In genomic region chr12:57826966-57827365, GRCh38 we compare ENCODE assay signal across 19 cellular contexts. TPM values are rescaled to one million over a fixed set of nuclear protein-coding genes. Genes with fewer than 3 reads are reported as not detected.
DNase-seq lines count a peak whose midpoint lies in the region; ATAC-seq and TF ChIP-seq lines count a peak whose summit lies in the region.
"Had no signal": no experiment of that assay in that cellular context is flagged by ENCODE, and none has a peak within 500 bp of the region (broad histone marks: within the 10 kb centered on the region; RNA-seq: fewer than 3 reads in every experiment).

No MANE protein-coding gene starts in this region.

- H3K4me1 ChIP-seq in ascending aorta (peaks cover 10 to 33% of the 10 kb centered on the region in 2 donors), sigmoid colon (peaks cover 0 to 54% (median 42%) of the 10 kb centered on the region in 4 donors)

- WGBS in sigmoid colon, 2 donors = 67 to 91% methylated on average over 1 of the region's 1 CpG

- TF ChIP-seq POLR2A in sigmoid colon (IDR thresholded peaks at IDR 0.05) = no peak

- no peak for TF ChIP-seq EP300 in sigmoid colon (IDR thresholded peaks at IDR 0.05)

- ATAC-seq in HG03521 (IDR thresholded peaks at IDR 0.05; ENCODE audit: unreplicated experiment) = no peak

- intact Hi-C loops in activated naive CD4-positive, alpha-beta T cell treated with anti-CD3 and anti-CD28 coated beads for 36 hours (cut with micrococcal nuclease) = no loop called here
- intact Hi-C loops in ascending aorta (cut with DNase I) (no loop called here), sigmoid colon (cut with DNase I) (no loop called here), posterior cingulate gyrus (cut with DNase I) (no loop called here)

- peaks cover 74 to 75% of the 10 kb centered on the region in 2 donors for H3K36me3 ChIP-seq in ascending aorta
- H3K36me3 ChIP-seq in sigmoid colon = peaks cover 60 to 75% (median 71%) of the 10 kb centered on the region in 4 donors

- no peak for DNase-seq in activated naive CD4-positive, alpha-beta T cell treated with anti-CD3 and anti-CD28 coated beads for 36 hours
- DNase-seq in activated naive CD4-positive, alpha-beta T cell treated with anti-CD3 and anti-CD28 coated beads, Interleukin-2, amount 10 ng/mL, durations not matched to agents 7 days and 5 days = no peak
- DNase-seq in ascending aorta (ENCODE audit: low spot score in 2 of 2) (no peak), sigmoid colon (no peak), posterior cingulate gyrus (no peak)
- DNase-seq: activated CD4-positive, CD25-positive, alpha-beta regulatory T cell; activated CD8-positive, alpha-beta memory T cell treated with anti-CD3 and anti-CD28 coated beads for 24 hours; GM23248; Kasumi-1; NCI-H1105; NCI-H2081 treated with DMSO at 0.1 percent for 48 hours; NCI-H524; stimulated activated CD8-positive, alpha-beta memory T cell treated with anti-CD3 and anti-CD28 coated beads, Interleukin-4, amount 100 ng/mL, for 48 hours had no signal

- peaks cover 20% of the 10 kb centered on the region for H3K4me1 Mint-ChIP-seq in activated naive CD4-positive, alpha-beta T cell treated with anti-CD3 and anti-CD28 coated beads for 36 hours (ENCODE audit: low read depth)
- H3K4me1 Mint-ChIP-seq in activated naive CD4-positive, alpha-beta T cell treated with anti-CD3 and anti-CD28 coated beads, Interleukin-2, amount 10 ng/mL, durations not matched to agents 7 days and 5 days = peaks cover 21% of the 10 kb centered on the region

- H3K27ac Mint-ChIP-seq in activated naive CD4-positive, alpha-beta T cell treated with anti-CD3 and anti-CD28 coated beads for 36 hours = peak overlapping the region; percentile 66
- no peak overlapping the region for H3K27ac Mint-ChIP-seq in activated naive CD4-positive, alpha-beta T cell treated with anti-CD3 and anti-CD28 coated beads, Interleukin-2, amount 10 ng/mL, durations not matched to agents 7 days and 5 days
- H3K27ac Mint-ChIP-seq: mesothelial cell of epicardium, progenitor cell of endocrine pancreas had no signal

- H3K27me3 Mint-ChIP-seq in activated naive CD4-positive, alpha-beta T cell treated with anti-CD3 and anti-CD28 coated beads for 36 hours (ENCODE audit: low read depth) = no peaks in the 10 kb centered on the region
- H3K27me3 Mint-ChIP-seq in activated naive CD4-positive, alpha-beta T cell treated with anti-CD3 and anti-CD28 coated beads, Interleukin-2, amount 10 ng/mL, durations not matched to agents 7 days and 5 days = no peaks in the 10 kb centered on the region
- H3K27me3 Mint-ChIP-seq: central memory CD8-positive, alpha-beta T cell; progenitor cell of endocrine pancreas had no signal

- CTCF ChIA-PET in activated naive CD4-positive, alpha-beta T cell treated with anti-CD3 and anti-CD28 coated beads for 36 hours (lab: Charles Lee) = interaction anchor here (0.6 to 5.6 kb wide), 6 partner anchors 9 to 78 kb away, joined by 3 to 72 read pairs (median 4); partner anchors contain the start of gene AVIL
- CTCF ChIA-PET in activated naive CD4-positive, alpha-beta T cell treated with anti-CD3 and anti-CD28 coated beads, Interleukin-2, amount 10 ng/mL, durations not matched to agents 7 days and 5 days (lab: Charles Lee) = no interaction called here

- H3K9me3 Mint-ChIP-seq in activated naive CD4-positive, alpha-beta T cell treated with anti-CD3 and anti-CD28 coated beads for 36 hours = no peaks in the 10 kb centered on the region
- no peaks in the 10 kb centered on the region for H3K9me3 Mint-ChIP-seq in activated naive CD4-positive, alpha-beta T cell treated with anti-CD3 and anti-CD28 coated beads, Interleukin-2, amount 10 ng/mL, durations not matched to agents 7 days and 5 days
- H3K9me3 Mint-ChIP-seq: central memory CD8-positive, alpha-beta T cell; mesothelial cell of epicardium; neural crest cell had no signal

- no peak overlapping the region for H3K4me3 ChIP-seq in ascending aorta
- no peak overlapping the region for H3K4me3 ChIP-seq in sigmoid colon
- H3K4me3 ChIP-seq: GM23248, SK-N-MC had no signal

- no peaks in the 10 kb centered on the region for H3K9me3 ChIP-seq in ascending aorta
- no peaks in the 10 kb centered on the region for H3K9me3 ChIP-seq in sigmoid colon

- no peak for TF ChIP-seq CTCF in ascending aorta (IDR thresholded peaks at IDR 0.05)
- no peak for TF ChIP-seq CTCF in sigmoid colon (IDR thresholded peaks at IDR 0.05)

- H3K27me3 ChIP-seq in ascending aorta (no peaks in the 10 kb centered on the region), sigmoid colon (no peaks in the 10 kb centered on the region)

- peaks cover 27% of the 10 kb centered on the region for H3K36me3 Mint-ChIP-seq in activated naive CD4-positive, alpha-beta T cell treated with anti-CD3 and anti-CD28 coated beads for 36 hours (ENCODE audit: low read depth)
- H3K36me3 Mint-ChIP-seq in activated naive CD4-positive, alpha-beta T cell treated with anti-CD3 and anti-CD28 coated beads, Interleukin-2, amount 10 ng/mL, durations not matched to agents 7 days and 5 days = peaks cover 63% of the 10 kb centered on the region

- no peak overlapping the region for H3K4me3 Mint-ChIP-seq in activated naive CD4-positive, alpha-beta T cell treated with anti-CD3 and anti-CD28 coated beads for 36 hours
- H3K4me3 Mint-ChIP-seq in activated naive CD4-positive, alpha-beta T cell treated with anti-CD3 and anti-CD28 coated beads, Interleukin-2, amount 10 ng/mL, durations not matched to agents 7 days and 5 days = no peak overlapping the region
- H3K4me3 Mint-ChIP-seq: central memory CD8-positive, alpha-beta T cell; mesothelial cell of epicardium; neural crest cell had no signal

- peak overlapping the region; percentile 0 to 37 for H3K27ac ChIP-seq in ascending aorta
- H3K27ac ChIP-seq in sigmoid colon = peak overlapping the region in 3 of 4 donors; percentile 7 to 53 (median 15)
- H3K27ac ChIP-seq: GM23248, SK-N-MC had no signal

RNA-seq across cellular contexts. Expression of gene AVIL, which starts 8.4 kb away (rescaled TPM):
- under 1 TPM; 0.22 to 0.38 TPM for total RNA-seq in activated naive CD4-positive, alpha-beta T cell treated with anti-CD3 and anti-CD28 coated beads for 36 hours
- total RNA-seq in ascending aorta (6.4 TPM), sigmoid colon (10 to 100 TPM in 1 of 4 donors, 1 to 10 TPM in 3; 2.1 to 12.2 (median 5.1) TPM)
- polyA plus RNA-seq in sigmoid colon = 10 to 100 TPM in 1 of 3 donors, 1 to 10 TPM in 2; 6.2 to 11.4 (median 8.3) TPM

RNA-seq across cellular contexts. Expression of gene CTDSP2, which starts 19.6 kb away (rescaled TPM):
- 10 to 100 TPM; 94.6 to 99.8 TPM for total RNA-seq in activated naive CD4-positive, alpha-beta T cell treated with anti-CD3 and anti-CD28 coated beads for 36 hours
- total RNA-seq in ascending aorta = 129 TPM
- total RNA-seq in sigmoid colon = 100 to 1,000 TPM; 121 to 183 (median 135) TPM
- polyA plus RNA-seq in sigmoid colon = 100 to 1,000 TPM in 2 of 3 donors, 10 to 100 TPM in 1; 85.3 to 122 (median 105) TPM

RNA-seq across cellular contexts. Expression of gene TSFM, which starts 44.4 kb away (rescaled TPM):
- total RNA-seq in activated naive CD4-positive, alpha-beta T cell treated with anti-CD3 and anti-CD28 coated beads for 36 hours = 10 to 100 TPM; 32.8 to 34.3 TPM
- total RNA-seq in ascending aorta (46.8 TPM), sigmoid colon (10 to 100 TPM in 3 of 4 donors, 1 to 10 TPM in 1; 8.0 to 29.6 (median 25.3) TPM)
- polyA plus RNA-seq in sigmoid colon = 10 to 100 TPM; 36.0 to 49.3 (median 47.9) TPM

RNA-seq across cellular contexts. Expression of gene EEF1AKMT3, which starts 54.6 kb away (rescaled TPM):
- total RNA-seq in activated naive CD4-positive, alpha-beta T cell treated with anti-CD3 and anti-CD28 coated beads for 36 hours = 1 to 10 TPM; 3.6 to 4.6 TPM
- total RNA-seq in ascending aorta (2.1 TPM), sigmoid colon (10 to 100 TPM in 2 of 4 donors, 1 to 10 TPM in 2; 9.0 to 11.9 (median 10.6) TPM)
- 1 to 10 TPM; 1.6 to 8.4 (median 2.5) TPM for polyA plus RNA-seq in sigmoid colon

RNA-seq across cellular contexts. Expression of gene METTL1, which starts 55.1 kb away (rescaled TPM):
- total RNA-seq in activated naive CD4-positive, alpha-beta T cell treated with anti-CD3 and anti-CD28 coated beads for 36 hours = 10 to 100 TPM; 17.3 to 20.4 TPM
- total RNA-seq in ascending aorta (29.8 TPM), sigmoid colon (10 to 100 TPM in 1 of 4 donors, 1 to 10 TPM in 3; 3.8 to 12.2 (median 7.4) TPM)
- 10 to 100 TPM in 2 of 3 donors, 1 to 10 TPM in 1; 7.6 to 16.7 (median 10.2) TPM for polyA plus RNA-seq in sigmoid colon
